18 cellular contexts compared by ENCODE assay signal in genomic region chr22:46092011-46092410, GRCh38. TPM values are rescaled to one million over a fixed set of nuclear protein-coding genes. Genes with fewer than 3 reads are reported as not detected.
DNase-seq lines count a peak whose midpoint lies in the region; ATAC-seq and TF ChIP-seq lines count a peak whose summit lies in the region.
"Had no signal": no experiment of that assay in that cellular context is flagged by ENCODE, and none has a peak within 500 bp of the region (broad histone marks: within the 10 kb centered on the region; RNA-seq: fewer than 3 reads in every experiment).

No MANE protein-coding gene starts in this region.

- H3K27me3 ChIP-seq in esophagus muscularis mucosa (no peaks in the 10 kb centered on the region), Caco-2 (replicated peaks; ENCODE audit: control insufficient read depth, insufficient read depth, low read length) (no peaks in the 10 kb centered on the region)
- H3K27me3 ChIP-seq: brain microvascular endothelial cell had no signal

- H3K4me3 Mint-ChIP-seq in nephron progenitor cell (no peak overlapping the region), Caco-2 (ENCODE audit: unreplicated experiment) (no peak overlapping the region)
- no peak overlapping the region for H3K4me3 Mint-ChIP-seq in activated T-cell treated with anti-CD3 and anti-CD28 coated beads, Interleukin-2, amount 50 U/mL, for 24 hours
- H3K4me3 Mint-ChIP-seq: B cell; effector memory CD8-positive, alpha-beta T cell; stimulated activated effector memory CD8-positive, alpha-beta T cell treated with anti-CD3 and anti-CD28 coated beads, Interleukin-12 subunit alpha, Interleukin-12 subunit beta, amount 100 ng/mL, for 72 hours had no signal

- 78% methylated on average over 13 of the region's 13 CpGs for WGBS in esophagus muscularis mucosa

- H3K27ac ChIP-seq in SK-N-MC = peak overlapping the region; percentile 54; the same call in 1 of the 2 replicates
- H3K27ac ChIP-seq in esophagus muscularis mucosa (replicated peaks in 1 of 4) = peak overlapping the region; percentile 92 to 98 (median 96)
- peak overlapping the region; percentile 73 for H3K27ac ChIP-seq in temporal lobe (ENCODE audit: low read depth, low read length)
- H3K27ac ChIP-seq: brain microvascular endothelial cell had no signal

- H3K36me3 ChIP-seq in SK-N-MC (ENCODE audit: insufficient read depth, low read length) (peaks cover 77% of the 10 kb centered on the region), esophagus muscularis mucosa (peaks cover 0 to 62% (median 43%) of the 10 kb centered on the region in 4 donors), Caco-2 (ENCODE audit: control insufficient read depth, insufficient read depth, low read length) (no peaks in the 10 kb centered on the region; the same call in 1 of the 2 replicates)

- H3K27ac Mint-ChIP-seq in nephron progenitor cell (peak overlapping the region; percentile 66), Caco-2 (ENCODE audit: unreplicated experiment) (no peak overlapping the region)
- H3K27ac Mint-ChIP-seq in activated T-cell treated with anti-CD3 and anti-CD28 coated beads, Interleukin-2, amount 50 U/mL, for 24 hours = no peak overlapping the region
- H3K27ac Mint-ChIP-seq: B cell; stimulated activated effector memory CD8-positive, alpha-beta T cell treated with anti-CD3 and anti-CD28 coated beads, Interleukin-12 subunit alpha, Interleukin-12 subunit beta, amount 100 ng/mL, for 72 hours had no signal

- TF ChIP-seq EP300 in esophagus muscularis mucosa (IDR thresholded peaks at IDR 0.05) = no peak

- no peaks in the 10 kb centered on the region for H3K27me3 Mint-ChIP-seq in nephron progenitor cell (ENCODE audit: low read depth, poor library complexity)
- H3K27me3 Mint-ChIP-seq in Caco-2 (ENCODE audit: insufficient read depth, unreplicated experiment) = no peaks in the 10 kb centered on the region
- H3K27me3 Mint-ChIP-seq in activated T-cell treated with anti-CD3 and anti-CD28 coated beads, Interleukin-2, amount 50 U/mL, for 24 hours = no peaks in the 10 kb centered on the region
- H3K27me3 Mint-ChIP-seq: B cell; effector memory CD8-positive, alpha-beta T cell had no signal

- BruUV-seq in Caco-2 (replicated peaks; lab: Mats Ljungman, UMichigan) = no TSS peak

- CTCF ChIA-PET in Caco-2 (lab: Charles Lee) (no interaction called here), HEK293T (lab: Yijun Ruan, JAX) (no interaction called here)

- H3K9me3 Mint-ChIP-seq in nephron progenitor cell = no peaks in the 10 kb centered on the region
- H3K9me3 Mint-ChIP-seq in Caco-2 (ENCODE audit: unreplicated experiment) = no peaks in the 10 kb centered on the region
- no peaks in the 10 kb centered on the region for H3K9me3 Mint-ChIP-seq in activated T-cell treated with anti-CD3 and anti-CD28 coated beads, Interleukin-2, amount 50 U/mL, for 24 hours
- H3K9me3 Mint-ChIP-seq: effector memory CD8-positive, alpha-beta T cell; stimulated activated effector memory CD8-positive, alpha-beta T cell treated with anti-CD3 and anti-CD28 coated beads, Interleukin-12 subunit alpha, Interleukin-12 subunit beta, amount 100 ng/mL, for 72 hours had no signal

- intact Hi-C loops in esophagus muscularis mucosa (cut with DNase I) = no loop called here
- intact Hi-C loops in Caco-2 (cut with micrococcal nuclease; ENCODE audit: unreplicated experiment) = no loop called here

- no peak for ATAC-seq in GM21528 (IDR thresholded peaks at IDR 0.05; ENCODE audit: low FRiP score, unreplicated experiment)
- ATAC-seq: effector memory CD8-positive, alpha-beta T cell; HepG2; stimulated activated effector memory CD8-positive, alpha-beta T cell treated with anti-CD3 and anti-CD28 coated beads, Interleukin-12 subunit alpha, Interleukin-12 subunit beta, amount 100 ng/mL, for 72 hours had no signal

- no peak overlapping the region for H3K4me3 ChIP-seq in SK-N-MC
- H3K4me3 ChIP-seq in esophagus muscularis mucosa = no peak overlapping the region
- no peak overlapping the region for H3K4me3 ChIP-seq in Caco-2 (ENCODE audit: low read depth, low read length)

- H3K36me3 Mint-ChIP-seq in nephron progenitor cell (ENCODE audit: low read depth) (no peaks in the 10 kb centered on the region), Caco-2 (ENCODE audit: insufficient read depth, unreplicated experiment) (peaks cover 12% of the 10 kb centered on the region)
- peaks cover under 1% of the 10 kb centered on the region for H3K36me3 Mint-ChIP-seq in activated T-cell treated with anti-CD3 and anti-CD28 coated beads, Interleukin-2, amount 50 U/mL, for 24 hours (ENCODE audit: low read depth)
- H3K36me3 Mint-ChIP-seq: stimulated activated effector memory CD8-positive, alpha-beta T cell treated with anti-CD3 and anti-CD28 coated beads, Interleukin-12 subunit alpha, Interleukin-12 subunit beta, amount 100 ng/mL, for 72 hours had no signal

- POLR2A ChIA-PET in Caco-2 (lab: Charles Lee) = interaction anchor here (0.5 kb wide), 1 partner anchor 78 kb away, joined by 10 read pairs; no protein-coding TSS in a partner anchor
- POLR2A ChIA-PET in HEK293T (lab: Yijun Ruan, JAX) = no interaction called here

- no peak for TF ChIP-seq POLR2A in esophagus muscularis mucosa (IDR thresholded peaks at IDR 0.05; ENCODE audit: low read depth)

- no peak for DNase-seq in SK-N-MC (ENCODE audit: low read depth, low spot score)
- DNase-seq in esophagus muscularis mucosa (ENCODE audit: extremely low spot score) = no peak
- DNase-seq in nephron progenitor cell = no peak
- no peak for DNase-seq in Caco-2
- DNase-seq in HEK293T (ENCODE audit: extremely low spot score) = no peak
- no peak for DNase-seq in activated T-cell treated with anti-CD3 and anti-CD28 coated beads, Interleukin-2, amount 50 U/mL, for 24 hours
- DNase-seq: activated gamma-delta T cell; brain microvascular endothelial cell; DMS79 treated with DMSO at 0.1 percent for 48 hours; effector memory CD8-positive, alpha-beta T cell; islet precursor cell; MV-4-11; NCI-H2171 treated with DMSO at 0.1 percent for 48 hours had no signal

- no peak for TF ChIP-seq CTCF in esophagus muscularis mucosa (IDR thresholded peaks at IDR 0.05)
- TF ChIP-seq CTCF in nephron progenitor cell (IDR thresholded peaks at IDR 0.05) = no peak
- no peak for TF ChIP-seq CTCF in Caco-2 (IDR thresholded peaks at IDR 0.05; ENCODE audit: insufficient read depth in 1 of 2, low read depth in 1 of 2, low read length in 1 of 2, severe bottlenecking in 1 of 2, unreplicated experiment in 1 of 2)

- H3K4me1 ChIP-seq in esophagus muscularis mucosa (peaks cover 98 to 100% (median 100%) of the 10 kb centered on the region in 4 donors), Caco-2 (peaks cover 6% of the 10 kb centered on the region)

- H3K9me3 ChIP-seq in SK-N-MC (ENCODE audit: low read depth, low read length) (no peaks in the 10 kb centered on the region), esophagus muscularis mucosa (no peaks in the 10 kb centered on the region), Caco-2 (no peaks in the 10 kb centered on the region)

- H3K4me1 Mint-ChIP-seq in nephron progenitor cell (peaks cover 29% of the 10 kb centered on the region), Caco-2 (ENCODE audit: low read depth, unreplicated experiment) (no peaks in the 10 kb centered on the region)
- H3K4me1 Mint-ChIP-seq in activated T-cell treated with anti-CD3 and anti-CD28 coated beads, Interleukin-2, amount 50 U/mL, for 24 hours (ENCODE audit: low read depth) = no peaks in the 10 kb centered on the region
- H3K4me1 Mint-ChIP-seq: B cell; stimulated activated effector memory CD8-positive, alpha-beta T cell treated with anti-CD3 and anti-CD28 coated beads, Interleukin-12 subunit alpha, Interleukin-12 subunit beta, amount 100 ng/mL, for 72 hours had no signal

- H3K9ac ChIP-seq in SK-N-MC (ENCODE audit: insufficient read length) = no peak overlapping the region

TF ChIP-seq in HEK293T, 16 proteins besides CTCF, POLR2A, EP300 and RAD21:
- TF ChIP-seq ELF4 (IDR thresholded peaks at IDR 0.05) (no peak), FOXK2 (IDR thresholded peaks at IDR 0.05) (no peak), ZNF384 (IDR thresholded peaks at IDR 0.05) (no peak), SUZ12 (IDR thresholded peaks at IDR 0.05) (no peak), LEF1 (IDR thresholded peaks at IDR 0.05; ENCODE audit: borderline replicate concordance) (no peak), FOXA1 (IDR thresholded peaks at IDR 0.05) (no peak), CTBP1 (IDR thresholded peaks at IDR 0.05; ENCODE audit: borderline replicate concordance) (no peak), SP1 (IDR thresholded peaks at IDR 0.05) (no peak), FOXM1 (IDR thresholded peaks at IDR 0.05; ENCODE audit: borderline replicate concordance) (no peak), ARNT (IDR thresholded peaks at IDR 0.05) (no peak), NFRKB (IDR thresholded peaks at IDR 0.05) (no peak), HDGF (IDR thresholded peaks at IDR 0.05; ENCODE audit: borderline replicate concordance) (no peak), TARDBP (IDR thresholded peaks at IDR 0.05) (no peak), BHLHE40 (IDR thresholded peaks at IDR 0.05; ENCODE audit: borderline replicate concordance) (no peak), L3MBTL2 (conservative IDR thresholded peaks at IDR 0.05) (no peak)
- TF ChIP-seq, protein P1, sequence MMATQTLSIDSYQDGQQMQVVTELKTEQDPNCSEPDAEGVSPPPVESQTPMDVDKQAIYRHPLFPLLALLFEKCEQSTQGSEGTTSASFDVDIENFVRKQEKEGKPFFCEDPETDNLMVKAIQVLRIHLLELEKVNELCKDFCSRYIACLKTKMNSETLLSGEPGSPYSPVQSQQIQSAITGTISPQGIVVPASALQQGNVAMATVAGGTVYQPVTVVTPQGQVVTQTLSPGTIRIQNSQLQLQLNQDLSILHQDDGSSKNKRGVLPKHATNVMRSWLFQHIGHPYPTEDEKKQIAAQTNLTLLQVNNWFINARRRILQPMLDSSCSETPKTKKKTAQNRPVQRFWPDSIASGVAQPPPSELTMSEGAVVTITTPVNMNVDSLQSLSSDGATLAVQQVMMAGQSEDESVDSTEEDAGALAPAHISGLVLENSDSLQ (IDR thresholded peaks at IDR 0.05) = no peak

RNA-seq across cellular contexts. Expression of gene PPARA, which starts 58.3 kb away (rescaled TPM):
- total RNA-seq in esophagus muscularis mucosa (10 to 100 TPM; 17.0 to 50.9 (median 26.8) TPM), temporal lobe (4.9 TPM), Caco-2 (2022) (13.4 and 15.9 TPM in 2 replicates)
